In genomic region chr5:1952021-1952420, GRCh38 we compare ENCODE assay signal across 21 cellular contexts.
"Had no signal": no experiment of that assay in that cellular context is flagged by ENCODE, and none has a peak within 500 bp of the region (broad histone marks: within the 10 kb centered on the region; RNA-seq: fewer than 3 reads in every experiment).

No MANE protein-coding gene starts in this region.

- H3K4me1 ChIP-seq: left lung, parathyroid adenoma, stomach had no signal

- H3K4me2 ChIP-seq: hepatocyte had no signal

- H3K9ac ChIP-seq: parathyroid adenoma had no signal

- H3K27ac ChIP-seq: hepatocyte, left lung, parathyroid adenoma, stomach, suprapubic skin, vagina had no signal

- DNase-seq: activated CD4-positive, alpha-beta memory T cell treated with anti-CD3 and anti-CD28 coated beads, Interleukin-2, amount 10 ng/mL, durations not matched to agents 7 days and 5 days; activated CD4-positive, alpha-beta T cell treated with anti-CD3 and anti-CD28 coated beads for 48 hours; activated CD4-positive, CD25-positive, alpha-beta regulatory T cell; activated effector memory CD4-positive, alpha-beta T cell treated with anti-CD3 and anti-CD28 coated beads, Interleukin-2, amount 50 U/mL, for 16 hours; activated naive CD4-positive, alpha-beta T cell treated with anti-CD3 and anti-CD28 coated beads, Interleukin-2, amount 10 ng/mL, durations not matched to agents 7 days and 5 days; amygdala; erythroblast; foreskin fibroblast; kidney glomerular epithelial cell; left lung; naive thymus-derived CD8-positive, alpha-beta T cell; stimulated activated CD4-positive, alpha-beta T cell treated with anti-CD3 and anti-CD28 coated beads, Interleukin-12 subunit alpha, Interleukin-12 subunit beta, amount 100 ng/mL, for 4 hours; stimulated activated CD4-positive, alpha-beta T cell treated with anti-CD3 and anti-CD28 coated beads, Interleukin-4, amount 100 ng/mL, for 4 hours; stomach; T1000 had no signal

- H3K27ac Mint-ChIP-seq: activated CD4-positive, alpha-beta memory T cell treated with anti-CD3 and anti-CD28 coated beads, Interleukin-2, amount 10 ng/mL, durations not matched to agents 7 days and 5 days; activated naive CD4-positive, alpha-beta T cell treated with anti-CD3 and anti-CD28 coated beads, Interleukin-2, amount 10 ng/mL, durations not matched to agents 7 days and 5 days; mesothelial cell of epicardium; naive thymus-derived CD8-positive, alpha-beta T cell had no signal

- H2AFZ ChIP-seq: hepatocyte, parathyroid adenoma had no signal

- H3K9me3 ChIP-seq: left lung, stomach, suprapubic skin, vagina had no signal

- H3K4me3 Mint-ChIP-seq: activated CD4-positive, alpha-beta memory T cell treated with anti-CD3 and anti-CD28 coated beads, Interleukin-2, amount 10 ng/mL, durations not matched to agents 7 days and 5 days; activated naive CD4-positive, alpha-beta T cell treated with anti-CD3 and anti-CD28 coated beads, Interleukin-2, amount 10 ng/mL, durations not matched to agents 7 days and 5 days; mesothelial cell of epicardium; naive thymus-derived CD8-positive, alpha-beta T cell had no signal

- H3K4me1 Mint-ChIP-seq: activated CD4-positive, alpha-beta memory T cell treated with anti-CD3 and anti-CD28 coated beads, Interleukin-2, amount 10 ng/mL, durations not matched to agents 7 days and 5 days; activated naive CD4-positive, alpha-beta T cell treated with anti-CD3 and anti-CD28 coated beads, Interleukin-2, amount 10 ng/mL, durations not matched to agents 7 days and 5 days had no signal

- H3K36me3 ChIP-seq: left lung, stomach, suprapubic skin, vagina had no signal

- H3K79me2 ChIP-seq: hepatocyte, parathyroid adenoma had no signal

- ATAC-seq: left lung; naive thymus-derived CD8-positive, alpha-beta T cell had no signal

- H3K4me3 ChIP-seq: hepatocyte, left lung, lung, stomach, suprapubic skin, vagina had no signal

- H3K9me3 Mint-ChIP-seq: activated CD4-positive, alpha-beta memory T cell treated with anti-CD3 and anti-CD28 coated beads, Interleukin-2, amount 10 ng/mL, durations not matched to agents 7 days and 5 days; activated naive CD4-positive, alpha-beta T cell treated with anti-CD3 and anti-CD28 coated beads, Interleukin-2, amount 10 ng/mL, durations not matched to agents 7 days and 5 days had no signal

- H3K27me3 ChIP-seq: suprapubic skin, vagina had no signal
